8 cellular contexts compared by ENCODE assay signal in the genomic region with DNA sequence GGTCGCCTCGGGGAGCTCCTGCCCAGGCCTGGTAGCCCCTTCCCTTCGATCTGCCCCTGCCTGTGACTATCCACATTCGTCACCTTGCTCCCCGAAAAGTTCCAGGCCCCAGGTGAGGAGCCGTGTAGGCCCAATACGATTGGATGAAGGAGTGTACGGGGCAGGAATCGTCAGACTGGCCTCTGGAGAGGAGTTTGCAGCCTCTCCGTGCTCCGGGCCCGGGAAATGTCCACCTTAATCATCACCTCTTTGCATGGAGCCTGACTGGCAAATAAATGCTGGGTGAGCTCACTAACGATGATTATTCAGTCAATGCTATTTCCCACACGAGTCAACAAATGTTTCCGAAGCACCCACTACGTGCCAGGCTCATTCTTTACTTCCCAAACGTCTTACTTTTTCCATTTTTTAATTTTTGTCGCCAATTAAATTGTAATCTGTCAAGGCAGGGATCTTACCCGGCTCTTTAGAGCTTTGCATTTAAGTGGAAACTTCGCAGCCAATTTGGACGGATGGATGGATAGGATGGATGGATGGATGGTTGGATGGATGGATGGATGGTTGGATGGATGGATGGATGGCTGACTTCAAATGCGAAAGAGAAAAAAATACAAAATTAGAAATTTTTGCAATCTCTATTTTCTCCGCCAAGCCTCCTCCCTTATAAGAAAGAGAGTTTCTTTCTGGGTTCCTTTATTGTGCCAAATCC. TPM values are rescaled to one million over a fixed set of nuclear protein-coding genes. Genes with fewer than 3 reads are reported as not detected.
DNase-seq lines count a peak whose midpoint lies in the region; ATAC-seq, FAIRE-seq and TF ChIP-seq lines count a peak whose summit lies in the region.

No MANE protein-coding gene starts in this region.

- in situ Hi-C loops in Panc1 (cut with HindIII; ENCODE audit: low pct_unique_long_range_greater_than_20kb, low sequenced_read_pairs): no loop called here

- no peak overlapping the region for H3K14ac ChIP-seq in H1 (ENCODE audit: insufficient read length)

- H2BK20ac ChIP-seq in H1 (ENCODE audit: low read length): no peak overlapping the region; the same call in 1 of the 2 replicates

- H3K4me3 ChIP-seq in Panc1 (ENCODE audit: low read depth in 2 of 2, low read length in 2 of 2) (peak overlapping the region; percentile 62 to 75), H1 (ENCODE audit: extremely low read depth in 1 of 4, insufficient read depth in 2 of 4, low read depth in 3 of 4, low read length in 4 of 4) (peak overlapping the region; percentile 72 to 87 (median 84)), mucosa of stomach (ENCODE audit: low read length) (peak overlapping the region; percentile 60), aorta (ENCODE audit: low read length in 2 of 2) (peak overlapping the region; percentile 52 to 59)

- H3K27me3 ChIP-seq in Panc1 (ENCODE audit: control insufficient read depth, insufficient read depth, low read length): no peaks in the 10 kb centered on the region
- H3K27me3 ChIP-seq in H1 (replicated peaks in 1 of 4; ENCODE audit: control insufficient read depth in 3 of 4, extremely low read depth in 1 of 4, insufficient read depth in 3 of 4, low read length in 3 of 4): no peaks in the 10 kb centered on the region; a peak in 1 of 7 replicates
- no peaks in the 10 kb centered on the region for H3K27me3 ChIP-seq in mucosa of stomach (ENCODE audit: control insufficient read depth, insufficient read depth, low read length)
- H3K27me3 ChIP-seq in aorta (ENCODE audit: control insufficient read depth in 1 of 2, insufficient read depth in 2 of 2, low read length in 1 of 2): no peaks in the 10 kb centered on the region

- peaks cover 10% of the 10 kb centered on the region for H3K23me2 ChIP-seq in H1 (ENCODE audit: low read depth, low read length)

- no peak overlapping the region for H2BK120ac ChIP-seq in H1 (replicated peaks; ENCODE audit: low read depth, low read length)

- H4K5ac ChIP-seq in H1 (ENCODE audit: insufficient read length, low read depth, low read length): peak overlapping the region; percentile 6

- CTCF ChIA-PET in Panc1 (lab: Charles Lee) (interaction anchor here (0.6 kb wide), 1 partner anchor 565 kb away, joined by 3 read pairs; no protein-coding TSS in a partner anchor), H1 (lab: Charles Lee; ENCODE audit: partially characterized antibody) (interaction anchor here (0.6 to 4.4 kb wide), 9 partner anchors 15 to 119 kb away, joined by 3 to 24 read pairs (median 3); no protein-coding TSS in a partner anchor)

- H3K4me2 ChIP-seq in H1 (ENCODE audit: insufficient read depth in 1 of 2, low read depth in 2 of 2, low read length in 2 of 2): peak overlapping the region; percentile 82 to 94

- peak overlapping the region; percentile 97 for H2AFZ ChIP-seq in H1 (ENCODE audit: low read length)

- no peaks in the 10 kb centered on the region for H4K20me1 ChIP-seq in H1 (replicated peaks in 1 of 2; ENCODE audit: control insufficient read depth in 1 of 2, insufficient read depth in 2 of 2, low read length in 2 of 2)

- peak overlapping the region; percentile 94 for H2BK5ac ChIP-seq in H1 (ENCODE audit: low read depth, low read length)

- TF ChIP-seq CTCF in Panc1 (IDR thresholded peaks at IDR 0.05) (no peak), H1 (IDR thresholded peaks at IDR 0.05; ENCODE audit: control extremely low read depth in 1 of 3, insufficient read depth in 1 of 3, low read depth in 1 of 3, low read length in 3 of 3) (no peak)

- POLR2A ChIA-PET in Panc1 (lab: Charles Lee): no interaction called here
- POLR2A ChIA-PET in H1 (lab: Charles Lee; ENCODE audit: partially characterized antibody): interaction anchor here (0.6 to 2.8 kb wide), 13 partner anchors 11 to 117 kb away, joined by 3 to 9 read pairs (median 3); partner anchors contain the start of genes GPR180 and TGDS

- H2AK5ac ChIP-seq in H1 (ENCODE audit: low read depth, low read length): no peak overlapping the region

- peak overlapping the region; percentile 70 for H4K91ac ChIP-seq in H1 (replicated peaks; ENCODE audit: insufficient read length, low read length)

- no peak for TF ChIP-seq POLR2A in H1 (IDR thresholded peaks at IDR 0.05; ENCODE audit: control extremely low read depth in 1 of 2, low read depth in 2 of 2, low read length in 2 of 2)

- BruUV-seq in Panc1 (replicated peaks; lab: Mats Ljungman, UMichigan): no TSS peak

- ATAC-seq in HG02642 (IDR thresholded peaks at IDR 0.05; ENCODE audit: poor library complexity, unreplicated experiment): peak; percentile 14
- ATAC-seq in Panc1: peak; percentile 53
- ATAC-seq in aorta (ENCODE audit: low FRiP score): peak; percentile 52

- peak overlapping the region; percentile 71; the same call in 1 of the 2 replicates for H2BK12ac ChIP-seq in H1 (ENCODE audit: low read depth, low read length)

- FAIRE-seq in H1 (lab: Jason Lieb, UNC): no peak

- WGBS in H1 (ENCODE audit: extremely low coverage in 1 of 2, insufficient coverage in 1 of 2, insufficient read length in 1 of 2, insufficient replicate concordance in 2 of 2, low coverage in 1 of 2, low lambda C conversion rate in 2 of 2, missing lambda C conversion rate in 1 of 2), 2 experiments: 22% methylated on average over 23 of the region's 23 CpGs; no CpG with 5 or more reads in 1 of the 2 experiments
- 18 to 22% methylated on average over 23 of the region's 23 CpGs for WGBS in aorta, 2 donors

- H3K4me1 ChIP-seq in Panc1 (ENCODE audit: control insufficient read depth, insufficient read depth, low read length) (peaks cover 4% of the 10 kb centered on the region), H1 (replicated peaks in 1 of 4; ENCODE audit: control insufficient read depth in 3 of 4, insufficient read depth in 4 of 4, low read length in 3 of 4) (peaks cover 3 to 16% (median 14%) of the 10 kb centered on the region in 4 experiments; a peak in 4 of 7 replicates), mucosa of stomach (ENCODE audit: control insufficient read depth, insufficient read depth, low read length) (peaks cover 9% of the 10 kb centered on the region), aorta (ENCODE audit: control insufficient read depth in 1 of 2, insufficient read depth in 2 of 2, low read length in 2 of 2) (peaks cover 0 to 2% of the 10 kb centered on the region in 2 donors)

- peak overlapping the region; percentile 92 for H3K18ac ChIP-seq in H1 (ENCODE audit: extremely low read depth, low read length)

- H3K9me3 ChIP-seq in Panc1 (ENCODE audit: control insufficient read depth, insufficient read depth, low read depth, low read length): no peaks in the 10 kb centered on the region
- H3K9me3 ChIP-seq in H1 (ENCODE audit: insufficient read depth in 2 of 2, low read depth in 1 of 2, low read length in 1 of 2): no peaks in the 10 kb centered on the region
- H3K9me3 ChIP-seq in mucosa of stomach (ENCODE audit: control insufficient read depth, low read length): no peaks in the 10 kb centered on the region
- no peaks in the 10 kb centered on the region for H3K9me3 ChIP-seq in aorta (ENCODE audit: control insufficient read depth, low read length)

- intact Hi-C loops in Panc1 (cut with micrococcal nuclease; ENCODE audit: unreplicated experiment): no loop called here
- intact Hi-C loops in aorta (cut with DNase I): loop anchor here in 1 of 2 donors (5.0 kb wide), 1 partner anchor 42 kb away; no protein-coding TSS in a partner anchor

- no peak overlapping the region for H2BK15ac ChIP-seq in H1 (ENCODE audit: low read length)

- no peak for TF ChIP-seq RAD21 in H1 (IDR thresholded peaks at IDR 0.05 in 1 of 2, conservative IDR thresholded peaks at IDR 0.05 in 1 of 2; ENCODE audit: low read depth in 2 of 2, low read length in 2 of 2)

- H3K79me2 ChIP-seq in H1 (ENCODE audit: control insufficient read depth in 1 of 2, insufficient read depth in 2 of 2, low read length in 2 of 2): no peaks in the 10 kb centered on the region

- H3K27ac ChIP-seq in Panc1 (ENCODE audit: low read length) (peak overlapping the region; percentile 72), H1 (ENCODE audit: low read depth, low read length) (peak overlapping the region; percentile 72), aorta (ENCODE audit: low read depth in 1 of 2, low read length in 2 of 2) (peak overlapping the region in 1 of 2 donors; percentile 49)

- no peaks in the 10 kb centered on the region for H3K36me3 ChIP-seq in Panc1 (ENCODE audit: control insufficient read depth, insufficient read depth, low read length)
- H3K36me3 ChIP-seq in H1 (ENCODE audit: control insufficient read depth in 2 of 4, insufficient read depth in 4 of 4, low read length in 3 of 4): no peaks in the 10 kb centered on the region
- no peaks in the 10 kb centered on the region for H3K36me3 ChIP-seq in mucosa of stomach (ENCODE audit: control insufficient read depth, insufficient read depth, low read length)
- H3K36me3 ChIP-seq in aorta (ENCODE audit: control insufficient read depth in 1 of 2, insufficient read depth in 2 of 2, low read length in 1 of 2): no peaks in the 10 kb centered on the region

- no peak for TF ChIP-seq EP300 in H1 (IDR thresholded peaks at IDR 0.05; ENCODE audit: borderline replicate concordance in 1 of 2, low read depth in 2 of 2, low read length in 2 of 2)

- DNase-seq in NCI-H1092 treated with DMSO at 0.1 percent for 48 hours (lab: John Stamatoyannopoulos, UW): peak; percentile 67
- DNase-seq in NCI-H1092 (lab: John Stamatoyannopoulos, UW): no peak
- DNase-seq in Panc1 (ENCODE audit: low read depth, low spot score): peak; percentile 5
- DNase-seq in H1 (ENCODE audit: low read depth in 1 of 2, low spot score in 2 of 2): no peak
- DNase-seq in aorta: no peak
- no peak for DNase-seq in SK-N-DZ (ENCODE audit: low spot score)

- no peak overlapping the region for H3K23ac ChIP-seq in H1 (ENCODE audit: insufficient read length)

- H3K4ac ChIP-seq in H1 (replicated peaks; ENCODE audit: insufficient read length, low read depth, low read length): no peak overlapping the region

- H3K79me1 ChIP-seq in H1 (ENCODE audit: low read depth, low read length): no peaks in the 10 kb centered on the region

- H3K56ac ChIP-seq in H1 (replicated peaks; ENCODE audit: insufficient read length, low read depth, low read length): peak overlapping the region; percentile 17

- H3K9ac ChIP-seq in H1 (replicated peaks in 1 of 4; ENCODE audit: extremely low read depth in 1 of 4, low read depth in 3 of 4, low read length in 3 of 4) (peak overlapping the region; percentile 84 to 95 (median 87)), mucosa of stomach (ENCODE audit: low read length) (peak overlapping the region; percentile 79)

- H4K8ac ChIP-seq in H1 (ENCODE audit: extremely low read depth, insufficient read depth, low read length): peak overlapping the region; percentile 98

RNA-seq across cellular contexts. Expression of gene TGDS, which starts 45.8 kb away (rescaled TPM):
- total RNA-seq in Panc1 (2021; ENCODE audit: unreplicated experiment) (7.9 TPM), aorta (10 to 100 TPM in 1 of 2 donors, 1 to 10 TPM in 1; 8.9 to 10.4 TPM)
- polyA plus RNA-seq in Panc1 (2012; ENCODE audit: insufficient read length): 4.7 TPM
- 11.2 and 11.6 TPM in 2 replicates for total RNA-seq in H1 (2021; fragmentation: NEBNext Ultra II Directional; extraction: Animal tissue kit (Norgen Biotek cat#: 25700))
- polyA plus RNA-seq in H1 (2011; rRNA removed) (9.1 and 11.8 TPM in 2 replicates), aorta (1 to 10 TPM; 8.4 to 8.8 TPM)
- polyA plus RNA-seq in H1 (2011; cell fraction: cytosol; rRNA removed): 13.9 TPM
- 5.8 TPM for polyA plus RNA-seq in H1 (2011; cell fraction: nucleus; rRNA removed)
- polyA plus RNA-seq in H1 (2012, experiment 1 of 2): 6.2 to 9.2 TPM (median 7.3 TPM) in 4 replicates
- polyA plus RNA-seq in H1 (2012, experiment 2 of 2): 1.5 TPM
- 9.9 TPM for polyA plus RNA-seq in H1 (2013, experiment 1 of 2)
- polyA plus RNA-seq in H1 (2013, experiment 2 of 2): 9.9 TPM
- 7.1 and 12.7 TPM in 2 replicates for polyA minus RNA-seq in H1 (2011; rRNA and poly(A)+ RNA removed)
- polyA minus RNA-seq in H1 (2011; cell fraction: cytosol; rRNA and poly(A)+ RNA removed): 3.8 TPM
- polyA minus RNA-seq in H1 (2011; cell fraction: nucleus; rRNA and poly(A)+ RNA removed): 10.1 TPM
- 14.2 and 19.3 TPM in 2 replicates for polyA plus RNA-seq in SK-N-DZ (2014; cell fraction: cytosol; rRNA removed)
- 17.6 and 21.8 TPM in 2 replicates for polyA plus RNA-seq in SK-N-DZ (2014; cell fraction: nucleus; rRNA removed)

RNA-seq across cellular contexts. Expression of gene GPR180, which starts 51.5 kb away (rescaled TPM):
- total RNA-seq in Panc1 (2021; ENCODE audit: unreplicated experiment) (7.1 TPM), aorta (1 to 10 TPM; 5.3 to 6.6 TPM)
- polyA plus RNA-seq in Panc1 (2012; ENCODE audit: insufficient read length): 2.6 TPM
- 4.7 and 4.8 TPM in 2 replicates for total RNA-seq in H1 (2021; fragmentation: NEBNext Ultra II Directional; extraction: Animal tissue kit (Norgen Biotek cat#: 25700))
- polyA plus RNA-seq in H1 (2011; rRNA removed) (1.1 and 1.8 TPM in 2 replicates), aorta (1 to 10 TPM; 2.0 to 2.6 TPM)
- 1.8 TPM for polyA plus RNA-seq in H1 (2011; cell fraction: cytosol; rRNA removed)
- polyA plus RNA-seq in H1 (2011; cell fraction: nucleus; rRNA removed): 1.4 TPM
- polyA plus RNA-seq in H1 (2012, experiment 1 of 2): 1.5 to 2.6 TPM (median 1.8 TPM) in 4 replicates
- polyA plus RNA-seq in H1 (2012, experiment 2 of 2): 0.18 TPM
- polyA plus RNA-seq in H1 (2013, experiment 1 of 2): 3.8 TPM
- polyA plus RNA-seq in H1 (2013, experiment 2 of 2): 4.3 TPM
- polyA minus RNA-seq in H1 (2011; rRNA and poly(A)+ RNA removed): 5.2 and 7.7 TPM in 2 replicates
- polyA minus RNA-seq in H1 (2011; cell fraction: cytosol; rRNA and poly(A)+ RNA removed): 2.7 TPM
- 9.6 TPM for polyA minus RNA-seq in H1 (2011; cell fraction: nucleus; rRNA and poly(A)+ RNA removed)
- 3.9 and 5.0 TPM in 2 replicates for polyA plus RNA-seq in SK-N-DZ (2014; cell fraction: cytosol; rRNA removed)
- 6.5 and 7.1 TPM in 2 replicates for polyA plus RNA-seq in SK-N-DZ (2014; cell fraction: nucleus; rRNA removed)

Comparison
In these comparisons a context has a peak if more than half of its experiments do, and no peak if none do; other contexts are left out.
1. DNase-seq: peak in NCI-H1092 treated with DMSO at 0.1 percent for 48 hours (single experiment) and Panc1 (single experiment); none in NCI-H1092 (single experiment), H1 (0 of 2), aorta (0 of 2) and SK-N-DZ (single experiment).
2. Peak in every context shown above with its lines, with median percentiles within 50 percentile points of each other: ATAC-seq and H3K4me3 ChIP-seq.